ENCODE assay signal across 24 cellular contexts in the genomic region with DNA sequence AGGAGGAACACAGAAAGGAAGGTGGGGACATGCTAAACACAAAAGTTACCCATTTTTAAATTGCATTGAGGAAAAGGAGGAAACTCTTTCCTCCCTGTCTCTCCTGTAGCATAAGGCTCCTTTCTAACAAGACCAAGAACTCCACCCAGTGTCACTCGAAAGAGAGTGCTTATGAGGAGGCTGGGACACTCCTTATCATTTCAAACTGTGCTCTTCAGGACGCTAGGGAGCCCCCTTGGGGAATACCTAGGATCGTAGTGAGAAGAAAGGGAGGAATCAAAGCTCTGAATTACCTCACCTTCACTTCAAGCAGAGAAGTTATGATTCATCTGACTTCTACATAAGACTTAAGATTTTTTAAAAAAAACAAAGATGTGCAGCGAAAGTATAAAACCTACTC.
"Had no signal": no experiment of that assay in that cellular context is flagged by ENCODE, and none has a peak within 500 bp of the region (broad histone marks: within the 10 kb centered on the region; RNA-seq: fewer than 3 reads in every experiment).

No MANE protein-coding gene starts in this region.

- H3K4me1 ChIP-seq: body of pancreas, gastroesophageal sphincter, lower lobe of right lung, transverse colon had no signal

- FAIRE-seq: urothelium cell line had no signal

- H3K27ac Mint-ChIP-seq: activated naive CD8-positive, alpha-beta T cell; natural killer cell had no signal

- H3K4me1 Mint-ChIP-seq: natural killer cell had no signal

- H3K27ac ChIP-seq: body of pancreas, gastroesophageal sphincter, lower lobe of right lung, transverse colon, VCaP had no signal

- H3K4me3 Mint-ChIP-seq: activated naive CD8-positive, alpha-beta T cell; natural killer cell had no signal

- H3K36me3 ChIP-seq: gastroesophageal sphincter, lower lobe of right lung, transverse colon had no signal

- H3K27me3 ChIP-seq: body of pancreas, gastroesophageal sphincter, transverse colon had no signal

- H3K9me3 ChIP-seq: body of pancreas, gastroesophageal sphincter, lower lobe of right lung, transverse colon had no signal

- H3K9me3 Mint-ChIP-seq: natural killer cell had no signal

- H3K36me3 Mint-ChIP-seq: natural killer cell had no signal

- H3K4me3 ChIP-seq: body of pancreas, gastroesophageal sphincter, lower lobe of right lung, transverse colon had no signal

- DNase-seq: activated CD4-positive, alpha-beta T cell treated with anti-CD3 and anti-CD28 coated beads for 48 hours; activated CD4-positive, alpha-beta T cell treated with anti-CD3 and anti-CD28 coated beads, Interleukin-2, amount 50 U/mL, for 48 hours; activated CD8-positive, alpha-beta memory T cell treated with anti-CD3 and anti-CD28 coated beads for 24 hours; activated effector memory CD4-positive, alpha-beta T cell treated with Interleukin-2 at 50 U/mL for 16 hours; activated naive CD4-positive, alpha-beta T cell treated with Interleukin-2 at 50 U/mL for 16 hours; anterior cingulate cortex; body of pancreas; effector memory CD4-positive, alpha-beta T cell; hippocampal formation; kidney glomerular epithelial cell; lower lobe of right lung; mesenchymal stem cell; natural killer cell; right cardiac atrium; stimulated activated CD4-positive, alpha-beta T cell treated with anti-CD3 and anti-CD28 coated beads, Interleukin-15, amount 100 ng/mL, for 24 hours; stimulated activated CD4-positive, alpha-beta T cell treated with anti-CD3 and anti-CD28 coated beads, Interleukin-2, amount 100 ng/mL, for 24 hours; stimulated activated naive CD4-positive, alpha-beta T cell; transverse colon had no signal

- H3K27me3 Mint-ChIP-seq: activated naive CD8-positive, alpha-beta T cell had no signal

- ATAC-seq: activated CD4-positive, CD25-positive, alpha-beta regulatory T cell treated with anti-CD3 and anti-CD28 coated beads, Interleukin-2, amount 50 U/mL, for 24 hours; body of pancreas; gastroesophageal sphincter; left lobe of liver; lower lobe of right lung; natural killer cell; right cardiac atrium had no signal
